ENCODE assay signal across 9 cellular contexts in the genomic region with DNA sequence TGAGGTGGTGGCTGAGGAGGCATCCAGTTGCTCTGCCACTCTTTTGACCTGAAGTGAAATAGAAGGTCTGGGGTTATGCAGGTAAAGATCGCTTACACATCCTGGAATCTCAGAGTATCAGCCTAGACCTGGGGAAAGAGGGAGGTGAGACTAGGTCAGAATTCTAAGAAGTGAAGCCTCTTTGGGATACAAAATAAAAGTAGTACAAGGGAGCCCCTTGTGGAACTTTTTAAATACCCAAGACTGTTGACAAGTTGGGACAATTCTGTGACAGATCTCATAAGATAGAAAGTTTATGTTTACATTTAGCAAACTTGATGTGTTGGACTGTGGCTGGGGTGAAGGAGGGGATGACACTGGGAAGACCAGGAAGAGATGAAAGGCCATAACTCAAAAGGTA.
DNase-seq lines count a peak whose midpoint lies in the region; ATAC-seq, FAIRE-seq and TF ChIP-seq lines count a peak whose summit lies in the region.
"Had no signal": no experiment of that assay in that cellular context is flagged by ENCODE, and none has a peak within 500 bp of the region (broad histone marks: within the 10 kb centered on the region; RNA-seq: fewer than 3 reads in every experiment).

No MANE protein-coding gene starts in this region.

- H3K9me1 ChIP-seq in IMR-90 (ENCODE audit: insufficient read depth, low read length), result no peaks in the 10 kb centered on the region

- no peak overlapping the region; a peak in 1 of 4 replicates for H4K8ac ChIP-seq in IMR-90 (ENCODE audit: low read depth in 2 of 2, low read length in 2 of 2)
- no peak overlapping the region for H4K8ac ChIP-seq in mesendoderm (ENCODE audit: low read depth, low read length)

- H3K79me2 ChIP-seq in mesendoderm (ENCODE audit: control insufficient read depth, insufficient read depth, low read length), result no peaks in the 10 kb centered on the region

- no TSS peak for BruUV-seq in IMR-90 (replicated peaks; lab: Mats Ljungman, UMichigan)

- H2BK15ac ChIP-seq in IMR-90 (ENCODE audit: low read depth, low read length) (peak overlapping the region; percentile 87; the same call in 1 of the 3 replicates), mesendoderm (replicated peaks; ENCODE audit: low read depth) (no peak overlapping the region)

- H3K56ac ChIP-seq in IMR-90 (ENCODE audit: extremely low read depth, insufficient read depth, low read length) (no peak overlapping the region), mesendoderm (ENCODE audit: low read length) (no peak overlapping the region)

- H3K36me3 ChIP-seq in GM06990 (ENCODE audit: control insufficient read depth, insufficient read depth, low read length), result no peaks in the 10 kb centered on the region
- no peaks in the 10 kb centered on the region for H3K36me3 ChIP-seq in IMR-90 (ENCODE audit: control insufficient read depth, insufficient read depth, low read length)
- H3K36me3 ChIP-seq in mesendoderm (ENCODE audit: control insufficient read depth, insufficient read depth, low read length), result no peaks in the 10 kb centered on the region

- TF ChIP-seq CTCF in GM06990 (IDR thresholded peaks at IDR 0.05; ENCODE audit: insufficient read depth, low read length, poor library complexity, severe bottlenecking), result peak; percentile 38
- peak; percentile 41 for TF ChIP-seq CTCF in IMR-90 (conservative IDR thresholded peaks at IDR 0.05; ENCODE audit: low read depth, low read length)
- peak; percentile 29 for TF ChIP-seq CTCF in astrocyte of the spinal cord (IDR thresholded peaks at IDR 0.05; ENCODE audit: low read depth, low read length)

- ATAC-seq in IMR-90 (ENCODE audit: low read depth), result no peak
- ATAC-seq in HG03135 (IDR thresholded peaks at IDR 0.05; ENCODE audit: unreplicated experiment), result no peak
- no peak for ATAC-seq in GM21825 (IDR thresholded peaks at IDR 0.05; ENCODE audit: unreplicated experiment)

- no peak overlapping the region for H2AK9ac ChIP-seq in IMR-90 (replicated peaks; ENCODE audit: low read depth, low read length, poor library complexity)

- H4K5ac ChIP-seq in IMR-90 (ENCODE audit: low read depth, low read length) (peak overlapping the region; percentile 70), mesendoderm (ENCODE audit: low read length) (no peak overlapping the region)

- no peak overlapping the region for H3K4me2 ChIP-seq in IMR-90 (ENCODE audit: low read depth, low read length)
- no peak overlapping the region for H3K4me2 ChIP-seq in mesendoderm (ENCODE audit: low read length)

- no CpG with 5 or more reads among the region's 1 CpG for WGBS in IMR-90 (ENCODE audit: extremely low coverage in 2 of 2, insufficient read length in 1 of 2), 2 experiments
- no CpG with 5 or more reads among the region's 1 CpG for WGBS in mesendoderm (ENCODE audit: extremely low coverage, insufficient coverage, low lambda C conversion rate)

- H3K9me3 ChIP-seq in IMR-90 (ENCODE audit: control insufficient read depth, insufficient read depth, low read length), result peaks cover 3% of the 10 kb centered on the region; the same call in 1 of the 2 replicates

- H2BK5ac ChIP-seq in IMR-90 (ENCODE audit: low read depth, low read length, poor library complexity, severe bottlenecking) (no peak overlapping the region), mesendoderm (ENCODE audit: low read length) (no peak overlapping the region)

- H3K4me3 ChIP-seq in GM06990 (replicated peaks; ENCODE audit: low read depth, low read length), result no peak overlapping the region
- no peak overlapping the region for H3K4me3 ChIP-seq in IMR-90 (ENCODE audit: insufficient read depth, low read depth, low read length)
- no peak overlapping the region for H3K4me3 ChIP-seq in astrocyte of the spinal cord (ENCODE audit: low read depth, low read length)
- H3K4me3 ChIP-seq in mesendoderm (ENCODE audit: low read length), result no peak overlapping the region

- no peaks in the 10 kb centered on the region for H3K4me1 ChIP-seq in IMR-90 (ENCODE audit: control insufficient read depth, insufficient read depth, low read length)
- no peaks in the 10 kb centered on the region for H3K4me1 ChIP-seq in mesendoderm (ENCODE audit: control insufficient read depth, low read depth, low read length)

- dilution Hi-C loops in IMR-90 (cut with HindIII; ENCODE audit: low sequenced_read_pairs, unreplicated experiment), result no loop called here

- no peaks in the 10 kb centered on the region for H3K27me3 ChIP-seq in GM06990 (replicated peaks; ENCODE audit: control insufficient read depth, insufficient read depth, low read length)
- no peaks in the 10 kb centered on the region for H3K27me3 ChIP-seq in IMR-90 (ENCODE audit: control insufficient read depth, insufficient read depth, low read length)
- no peaks in the 10 kb centered on the region for H3K27me3 ChIP-seq in mesendoderm (ENCODE audit: insufficient read depth, low read length, poor library complexity)

- TF ChIP-seq RAD21 in IMR-90 (IDR thresholded peaks at IDR 0.05; ENCODE audit: low read length), result peak; percentile 44

- no peak for TF ChIP-seq POLR2A in IMR-90 (IDR thresholded peaks at IDR 0.05; ENCODE audit: low read depth, low read length)
- no peak for TF ChIP-seq POLR2A in GM12892 (IDR thresholded peaks at IDR 0.05; ENCODE audit: low read depth, low read length)

- H3K9ac ChIP-seq in IMR-90 (ENCODE audit: low read depth, low read length), result no peak overlapping the region
- H3K9ac ChIP-seq in mesendoderm (ENCODE audit: low read length), result no peak overlapping the region

- peak overlapping the region; percentile 68; the same call in 1 of the 2 replicates for H3K14ac ChIP-seq in IMR-90 (replicated peaks; ENCODE audit: low read depth, low read length)

- H2AFZ ChIP-seq in IMR-90 (replicated peaks; ENCODE audit: low read length, poor library complexity), result no peak overlapping the region

- peak overlapping the region; percentile 31; the same call in 1 of the 2 replicates for H3K18ac ChIP-seq in IMR-90 (ENCODE audit: low read depth, low read length)
- no peak overlapping the region for H3K18ac ChIP-seq in mesendoderm (ENCODE audit: low read length)

- in situ Hi-C loops in IMR-90 (cut with MboI; ENCODE audit: low sequenced_read_pairs) (loop anchor here (10.0 kb wide), 3 partner anchors 445 to 605 kb away; no protein-coding TSS in a partner anchor), astrocyte of the spinal cord (cut with HindIII; ENCODE audit: low sequenced_read_pairs) (no loop called here)

- H3K23ac ChIP-seq in IMR-90 (ENCODE audit: low read depth, low read length), result no peak overlapping the region
- no peak overlapping the region for H3K23ac ChIP-seq in mesendoderm (ENCODE audit: low read length)

- intact Hi-C loops in IMR-90 (cut with micrococcal nuclease), result loop anchor here (2.0 to 10.0 kb wide), 6 partner anchors 97 to 603 kb away; no protein-coding TSS in a partner anchor

- H2AK5ac ChIP-seq in IMR-90 (ENCODE audit: low read depth, low read length), result peak overlapping the region; percentile 77; the same call in 1 of the 2 replicates
- H2AK5ac ChIP-seq in mesendoderm (ENCODE audit: low read length), result no peak overlapping the region

- POLR2A ChIA-PET in IMR-90 (lab: Charles Lee; ENCODE audit: unreplicated experiment), result no interaction called here

- H2BK20ac ChIP-seq in IMR-90 (ENCODE audit: low read depth, low read length), result peak overlapping the region; percentile 90

- no peak for FAIRE-seq in GM12892 (lab: Jason Lieb, UNC)

- H3K4ac ChIP-seq in IMR-90 (ENCODE audit: low read depth, low read length) (peak overlapping the region; percentile 73), mesendoderm (ENCODE audit: low read depth, low read length) (no peak overlapping the region)

- H3K79me1 ChIP-seq in IMR-90 (ENCODE audit: low read depth in 1 of 2, low read length in 2 of 2) (no peaks in the 10 kb centered on the region), mesendoderm (ENCODE audit: low read length) (no peaks in the 10 kb centered on the region)

- H2BK120ac ChIP-seq in IMR-90 (ENCODE audit: low read depth, low read length), result peak overlapping the region; percentile 73; the same call in 1 of the 2 replicates
- H2BK120ac ChIP-seq in mesendoderm (ENCODE audit: low read depth, low read length), result no peak overlapping the region

- no peak for DNase-seq in GM06990 (ENCODE audit: extremely low read depth, insufficient read length)
- DNase-seq in IMR-90, result no peak
- DNase-seq in astrocyte of the spinal cord (ENCODE audit: low read depth, low spot score), result peak; percentile 26
- peak; percentile 53 for DNase-seq in mesendoderm
- no peak for DNase-seq in NCI-H1092 (lab: John Stamatoyannopoulos, UW)
- no peak for DNase-seq in GM12892 (ENCODE audit: insufficient read length)
- DNase-seq: effector memory CD4-positive, alpha-beta T cell had no signal

- H4K20me1 ChIP-seq in IMR-90 (ENCODE audit: insufficient read depth, low read length), result no peaks in the 10 kb centered on the region

- H4K91ac ChIP-seq in IMR-90 (ENCODE audit: insufficient read depth, low read depth, low read length), result no peak overlapping the region

- H3K27ac ChIP-seq in IMR-90 (ENCODE audit: insufficient read depth, low read length) (no peak overlapping the region), mesendoderm (ENCODE audit: low read depth, low read length) (no peak overlapping the region)

- CTCF ChIA-PET in IMR-90 (lab: Yijun Ruan, JAX), result interaction anchor here (1.1 kb wide), 1 partner anchor 9 kb away, joined by 3 read pairs; no protein-coding TSS in a partner anchor

TF ChIP-seq in IMR-90, 13 proteins besides CTCF, POLR2A, EP300 and RAD21:
- TF ChIP-seq SMC3 (IDR thresholded peaks at IDR 0.05; ENCODE audit: low read depth, low read length) (0 out of 2 replicates have a peak, but pooled peaks have one; percentile 20), CHD1 (IDR thresholded peaks at IDR 0.05; ENCODE audit: low read depth, low read length) (no peak)

Comparison
In these comparisons a context has a peak if more than half of its experiments do, and no peak if none do; other contexts are left out.
1. DNase-seq: peak in astrocyte of the spinal cord (single experiment) and mesendoderm (single experiment); none in GM06990 (single experiment), IMR-90 (single experiment), NCI-H1092 (single experiment) and GM12892 (single experiment).
2. Peak in every context shown above with its lines, with median percentiles within 50 percentile points of each other: CTCF ChIP-seq.